13 cellular contexts compared by ENCODE assay signal in the genomic region with DNA sequence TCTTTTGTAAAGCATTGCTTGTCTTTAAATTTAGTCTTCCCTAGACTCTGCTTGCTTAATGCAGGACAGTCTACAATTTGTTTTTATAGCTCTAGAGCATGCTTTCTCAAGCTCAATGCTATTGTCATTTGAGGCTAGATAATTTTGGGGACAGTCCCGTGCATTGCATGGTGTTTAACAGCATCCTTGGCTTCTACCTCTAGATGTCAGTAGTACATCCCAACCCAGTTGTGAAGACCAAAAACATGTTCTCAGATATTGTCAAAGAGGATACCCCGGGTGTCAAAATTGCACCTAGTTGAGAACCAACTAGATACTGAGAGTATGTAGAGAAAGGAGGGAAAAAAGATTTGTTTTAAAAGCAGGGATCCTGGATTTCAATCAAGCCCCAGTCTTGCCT.
A peak's percentile ranks its signal among the peaks of the same experiment; 100 is the strongest.
DNase-seq lines count a peak whose midpoint lies in the region; ATAC-seq and TF ChIP-seq lines count a peak whose summit lies in the region.
"Had no signal": no experiment of that assay in that cellular context is flagged by ENCODE, and none has a peak within 500 bp of the region (broad histone marks: within the 10 kb centered on the region; RNA-seq: fewer than 3 reads in every experiment).

No MANE protein-coding gene starts in this region.

- no peak for DNase-seq in WERI-Rb-1
- DNase-seq in neural crest cell (ENCODE audit: low read depth, low spot score), result no peak
- no peak for DNase-seq in NCI-H748 (lab: John Stamatoyannopoulos, UW; ENCODE audit: unreplicated experiment)
- DNase-seq in C1 segment of cervical spinal cord (lab: John Stamatoyannopoulos, UW), result no peak
- DNase-seq in NCI-H187 treated with DMSO at 0.1 percent for 48 hours (lab: John Stamatoyannopoulos, UW), result no peak
- no peak for DNase-seq in iPS-NIHi11 (ENCODE audit: low spot score)
- DNase-seq: naive B cell; NCI-H146; stimulated activated CD4-positive, alpha-beta T cell treated with anti-CD3 and anti-CD28 coated beads, Interleukin-4, amount 100 ng/mL, for 1 hour; T-cell; uterus had no signal

- no peaks in the 10 kb centered on the region for H3K9me3 ChIP-seq in WERI-Rb-1 (ENCODE audit: severe bottlenecking)
- H3K9me3 ChIP-seq: uterus had no signal

- H3K4me1 Mint-ChIP-seq in neural crest cell, result no peaks in the 10 kb centered on the region
- H3K4me1 Mint-ChIP-seq: naive B cell, T-cell had no signal

- ATAC-seq in HG03159 (IDR thresholded peaks at IDR 0.05; ENCODE audit: unreplicated experiment), result peak; percentile 78
- ATAC-seq: T-cell had no signal

- no peak overlapping the region for H3K4me3 Mint-ChIP-seq in neural crest cell
- H3K4me3 Mint-ChIP-seq: naive B cell, T-cell had no signal

- H3K27ac Mint-ChIP-seq in neural crest cell (ENCODE audit: unreplicated experiment), result no peak overlapping the region
- H3K27ac Mint-ChIP-seq: naive B cell, T-cell had no signal

- TF ChIP-seq CTCF in GM12874 (IDR thresholded peaks at IDR 0.05; ENCODE audit: insufficient read depth, low read depth, low read length), result peak; percentile 24; the same call in 1 of the 2 replicates
- peak; percentile 49 for TF ChIP-seq CTCF in WERI-Rb-1 (IDR thresholded peaks at IDR 0.05; ENCODE audit: low read depth, low read length)
- peak; percentile 30 for TF ChIP-seq CTCF in neural crest cell (conservative IDR thresholded peaks at IDR 0.05)

- H3K36me3 Mint-ChIP-seq in neural crest cell (ENCODE audit: low read depth), result no peaks in the 10 kb centered on the region
- H3K36me3 Mint-ChIP-seq: naive B cell, T-cell had no signal

- H3K36me3 ChIP-seq in WERI-Rb-1, result no peaks in the 10 kb centered on the region
- H3K36me3 ChIP-seq: uterus had no signal

- no peak overlapping the region for H3K4me3 ChIP-seq in WERI-Rb-1 (ENCODE audit: low read depth, low read length)
- H3K4me3 ChIP-seq: uterus had no signal

- peaks cover 5% of the 10 kb centered on the region for H3K9me3 Mint-ChIP-seq in neural crest cell

- H3K27ac ChIP-seq in WERI-Rb-1, result no peak overlapping the region
- H3K27ac ChIP-seq: uterus had no signal

- H3K27me3 Mint-ChIP-seq in neural crest cell (ENCODE audit: low read depth), result peaks cover 2% of the 10 kb centered on the region

- no peaks in the 10 kb centered on the region for H3K27me3 ChIP-seq in WERI-Rb-1 (ENCODE audit: insufficient read depth, low read depth, severe bottlenecking)
- H3K27me3 ChIP-seq: uterus had no signal
